ENCODE assay signal across 23 cellular contexts in genomic region chr6:161554883-161555282, GRCh38.
A peak's percentile ranks its signal among the peaks of the same experiment; 100 is the strongest.
DNase-seq lines count a peak whose midpoint lies in the region; ATAC-seq, FAIRE-seq and TF ChIP-seq lines count a peak whose summit lies in the region.
"Had no signal": no experiment of that assay in that cellular context is flagged by ENCODE, and none has a peak within 500 bp of the region (broad histone marks: within the 10 kb centered on the region; RNA-seq: fewer than 3 reads in every experiment).

No MANE protein-coding gene starts in this region.

- H2AK5ac ChIP-seq in mesenchymal stem cell (ENCODE audit: low read length, severe bottlenecking), result no peak overlapping the region

- no peak overlapping the region for H3K4me3 ChIP-seq in HEK293 (ENCODE audit: low read depth, low read length)
- H3K4me3 ChIP-seq in mesenchymal stem cell (ENCODE audit: insufficient read depth in 1 of 2, low read depth in 1 of 2, low read length in 2 of 2), result no peak overlapping the region
- H3K4me3 ChIP-seq: BLaER1, GM23248 had no signal

- no peak overlapping the region for H2BK120ac ChIP-seq in mesenchymal stem cell (ENCODE audit: low read depth, low read length)

- H3K4me1 ChIP-seq in HEK293 (ENCODE audit: control insufficient read depth, insufficient read depth, low read length), result no peaks in the 10 kb centered on the region
- no peaks in the 10 kb centered on the region for H3K4me1 ChIP-seq in mesenchymal stem cell (ENCODE audit: control insufficient read depth, insufficient read depth, low read depth, low read length)
- H3K4me1 ChIP-seq: BLaER1, Caco-2 had no signal

- H3K9ac ChIP-seq in mesenchymal stem cell (ENCODE audit: low read length), result no peak overlapping the region
- H3K9ac ChIP-seq: BLaER1, GM23248 had no signal

- H3K4ac ChIP-seq in mesenchymal stem cell (ENCODE audit: low read depth in 1 of 2, low read length in 2 of 2), result no peak overlapping the region

- H2BK12ac ChIP-seq in mesenchymal stem cell (ENCODE audit: low read length in 2 of 2), result no peak overlapping the region

- DNase-seq in mesenchymal stem cell, result peak; percentile 0
- DNase-seq in activated CD8-positive, alpha-beta memory T cell treated with anti-CD3 and anti-CD28 coated beads, Interleukin-2, amount 50 U/mL, for 4 hours, result no peak
- DNase-seq in NK-92 (lab: John Stamatoyannopoulos, UW; ENCODE audit: unreplicated experiment), result no peak
- DNase-seq: 8988T; Caco-2; CD4-positive, CD25-positive, alpha-beta regulatory T cell; CD8-positive, alpha-beta T cell; DMS 273 treated with DMSO at 0.1 percent for 48 hours; DND-41; GM23248; H7; HFFc6 had no signal

- no peak for ATAC-seq in GM19351 (IDR thresholded peaks at IDR 0.05; ENCODE audit: unreplicated experiment)
- ATAC-seq: CD8-positive, alpha-beta T cell; HCT116 had no signal

- H3K23ac ChIP-seq in mesenchymal stem cell (ENCODE audit: low read length in 2 of 2), result no peak overlapping the region

- no peaks in the 10 kb centered on the region for H3K79me1 ChIP-seq in mesenchymal stem cell (replicated peaks; ENCODE audit: low read length, poor library complexity, severe bottlenecking)

- no peak overlapping the region for H3K18ac ChIP-seq in mesenchymal stem cell (ENCODE audit: low read depth in 1 of 2, low read length in 2 of 2)

- no peak for TF ChIP-seq CTCF in HEK293 (tag by site-specific recombination; IDR thresholded peaks at IDR 0.05)

- H2BK5ac ChIP-seq in mesenchymal stem cell (ENCODE audit: low read depth, low read length, poor library complexity, severe bottlenecking), result no peak overlapping the region

- no peak overlapping the region for H3K27ac ChIP-seq in HEK293 (ENCODE audit: extremely low read depth, low read depth, low read length)
- no peak overlapping the region for H3K27ac ChIP-seq in mesenchymal stem cell (ENCODE audit: low read length, poor library complexity, severe bottlenecking)
- H3K27ac ChIP-seq: BLaER1, C4-2B, GM23248 had no signal

- no peak overlapping the region for H2AFZ ChIP-seq in mesenchymal stem cell (ENCODE audit: low read depth, low read length)
- H2AFZ ChIP-seq: GM23248 had no signal

- no peaks in the 10 kb centered on the region for H3K36me3 ChIP-seq in HEK293 (ENCODE audit: control insufficient read depth in 2 of 2, insufficient read depth in 1 of 2, low read length in 2 of 2)
- no peaks in the 10 kb centered on the region for H3K36me3 ChIP-seq in mesenchymal stem cell (ENCODE audit: control insufficient read depth in 1 of 2, insufficient read depth in 2 of 2, low read depth in 1 of 2, low read length in 2 of 2)
- H3K36me3 ChIP-seq: BLaER1 had no signal

- H2BK15ac ChIP-seq in mesenchymal stem cell (ENCODE audit: low read depth, poor library complexity, severe bottlenecking), result no peak overlapping the region

- CTCF ChIA-PET in HEK293 (lab: Yijun Ruan, JAX), result no interaction called here

- H3K9me3 ChIP-seq in HEK293 (ENCODE audit: control insufficient read depth, insufficient read depth, low read depth, low read length) (no peaks in the 10 kb centered on the region), mesenchymal stem cell (ENCODE audit: control insufficient read depth, low read length) (peaks cover 35% of the 10 kb centered on the region)

- no peak overlapping the region for H4K91ac ChIP-seq in mesenchymal stem cell (ENCODE audit: low read length)

- POLR2A ChIA-PET in HEK293 (lab: Yijun Ruan, JAX), result no interaction called here

- H4K8ac ChIP-seq in mesenchymal stem cell (ENCODE audit: low read length), result no peak overlapping the region

- no peak overlapping the region for H3K14ac ChIP-seq in mesenchymal stem cell (ENCODE audit: low read length in 2 of 2)

- FAIRE-seq in A204.1 (lab: Jason Lieb, UNC) (peak; percentile 23), colon (lab: Jason Lieb, UNC) (peak; percentile 33)
- FAIRE-seq: D721Med, G401.6, GM12892, H1 had no signal

- H3K4me2 ChIP-seq in mesenchymal stem cell (ENCODE audit: low read length, poor library complexity, severe bottlenecking), result no peak overlapping the region
- H3K4me2 ChIP-seq: BLaER1 had no signal

- no peaks in the 10 kb centered on the region for H3K27me3 ChIP-seq in mesenchymal stem cell (ENCODE audit: control insufficient read depth in 1 of 2, insufficient read depth in 1 of 2, low read length in 2 of 2)
- H3K27me3 ChIP-seq: BLaER1 had no signal

TF ChIP-seq in HEK293, 187 proteins besides CTCF, POLR2A, EP300 and RAD21:
- no peak for TF ChIP-seq SP2 (tag by site-specific recombination; IDR thresholded peaks at IDR 0.05)
- TF ChIP-seq ZNF133 (tag by site-specific recombination; IDR thresholded peaks at IDR 0.05), result peak; percentile 87
- TF ChIP-seq ZNF510 (tag by site-specific recombination; IDR thresholded peaks at IDR 0.05; ENCODE audit: insufficient replicate concordance), result no peak
- peak; percentile 92 for TF ChIP-seq SETDB1 (IDR thresholded peaks at IDR 0.05; ENCODE audit: insufficient read length, low read length)
